16 cellular contexts compared by ENCODE assay signal in genomic region chr18:27717816-27718215, GRCh38.
DNase-seq lines count a peak whose midpoint lies in the region; ATAC-seq and TF ChIP-seq lines count a peak whose summit lies in the region.
"Had no signal": no experiment of that assay in that cellular context is flagged by ENCODE, and none has a peak within 500 bp of the region (broad histone marks: within the 10 kb centered on the region; RNA-seq: fewer than 3 reads in every experiment).

No MANE protein-coding gene starts in this region.

- H3K4me3 ChIP-seq in H7 (ENCODE audit: insufficient read depth, low read depth, low read length) (no peak overlapping the region), iPS DF 6.9 (ENCODE audit: low read length) (no peak overlapping the region)
- no peak overlapping the region for H3K4me3 ChIP-seq in CD8-positive, alpha-beta T cell (ENCODE audit: low read depth, low read length)
- H3K4me3 ChIP-seq: MG63, Peyer's patch, SK-N-MC had no signal

- H3K27me3 ChIP-seq in H7 (ENCODE audit: control insufficient read depth, insufficient read depth, low read length) (no peaks in the 10 kb centered on the region), iPS DF 6.9 (ENCODE audit: control insufficient read depth, insufficient read depth, low read length) (no peaks in the 10 kb centered on the region)
- H3K27me3 ChIP-seq in CD8-positive, alpha-beta T cell (ENCODE audit: insufficient read depth, low read length) = no peaks in the 10 kb centered on the region
- H3K27me3 ChIP-seq: MG63, Peyer's patch had no signal

- H3K36me3 ChIP-seq in H7 (replicated peaks; ENCODE audit: control insufficient read depth, insufficient read depth, low read length) = no peaks in the 10 kb centered on the region
- no peaks in the 10 kb centered on the region for H3K36me3 ChIP-seq in iPS DF 6.9 (ENCODE audit: control insufficient read depth, insufficient read depth, low read length)
- H3K36me3 ChIP-seq in CD8-positive, alpha-beta T cell (ENCODE audit: insufficient read depth, low read length) = no peaks in the 10 kb centered on the region
- H3K36me3 ChIP-seq: MG63, Peyer's patch had no signal

- no peaks in the 10 kb centered on the region for H3K27me3 Mint-ChIP-seq in CD8-positive, alpha-beta T cell (ENCODE audit: low read depth)
- H3K27me3 Mint-ChIP-seq in activated CD4-positive, alpha-beta T cell treated with anti-CD3 and anti-CD28 coated beads for 36 hours = no peaks in the 10 kb centered on the region

- CTCF ChIA-PET in CD8-positive, alpha-beta T cell (lab: Charles Lee) = interaction anchor here (0.7 kb wide), 1 partner anchor 12 kb away, joined by 4 read pairs; no protein-coding TSS in a partner anchor
- CTCF ChIA-PET in activated CD4-positive, alpha-beta T cell treated with anti-CD3 and anti-CD28 coated beads for 36 hours (lab: Charles Lee) = no interaction called here

- no peak overlapping the region for H3K27ac ChIP-seq in iPS DF 6.9 (ENCODE audit: low read length)
- no peak overlapping the region for H3K27ac ChIP-seq in CD8-positive, alpha-beta T cell (ENCODE audit: low read depth, low read length)
- H3K27ac ChIP-seq: C4-2B, Peyer's patch, SK-N-MC had no signal

- H3K9me3 ChIP-seq in iPS DF 6.9 (ENCODE audit: control insufficient read depth, insufficient read depth, low read length) = no peaks in the 10 kb centered on the region
- no peaks in the 10 kb centered on the region for H3K9me3 ChIP-seq in CD8-positive, alpha-beta T cell (ENCODE audit: low read length)
- H3K9me3 ChIP-seq: MG63, Peyer's patch had no signal

- no peak for ATAC-seq in CD8-positive, alpha-beta T cell
- ATAC-seq in activated CD4-positive, alpha-beta T cell treated with anti-CD3 and anti-CD28 coated beads for 36 hours = no peak

- no peak overlapping the region for H3K27ac Mint-ChIP-seq in CD8-positive, alpha-beta T cell
- no peak overlapping the region for H3K27ac Mint-ChIP-seq in activated CD4-positive, alpha-beta T cell treated with anti-CD3 and anti-CD28 coated beads for 36 hours

- peaks cover 8% of the 10 kb centered on the region for H3K9me3 Mint-ChIP-seq in CD8-positive, alpha-beta T cell
- peaks cover 8% of the 10 kb centered on the region for H3K9me3 Mint-ChIP-seq in activated CD4-positive, alpha-beta T cell treated with anti-CD3 and anti-CD28 coated beads for 36 hours (ENCODE audit: low read depth)

- no peak overlapping the region for H3K4me3 Mint-ChIP-seq in CD8-positive, alpha-beta T cell
- H3K4me3 Mint-ChIP-seq in activated CD4-positive, alpha-beta T cell treated with anti-CD3 and anti-CD28 coated beads for 36 hours = no peak overlapping the region

- no peaks in the 10 kb centered on the region for H3K36me3 Mint-ChIP-seq in CD8-positive, alpha-beta T cell
- no peaks in the 10 kb centered on the region for H3K36me3 Mint-ChIP-seq in activated CD4-positive, alpha-beta T cell treated with anti-CD3 and anti-CD28 coated beads for 36 hours (ENCODE audit: low read depth)

- DNase-seq in DMS79 treated with DMSO at 0.1 percent for 48 hours (lab: John Stamatoyannopoulos, UW) (peak; percentile 54), H7 (peak; percentile 3), RPMI7951 (ENCODE audit: low read depth) (peak; percentile 13), iPS DF 6.9 (ENCODE audit: low read depth, low spot score) (peak; percentile 33), GM20000 (ENCODE audit: low spot score) (no peak)
- DNase-seq in CD8-positive, alpha-beta T cell = no peak
- DNase-seq in activated CD4-positive, alpha-beta T cell treated with anti-CD3 and anti-CD28 coated beads for 36 hours = no peak
- DNase-seq: COR-L47, MG63, NCI-H1105, NCI-H1694, NCI-H82, Peyer's patch, Right ventricle myocardium superior had no signal

- intact Hi-C loops in CD8-positive, alpha-beta T cell (cut with DNase I, micrococcal nuclease) = no loop called here
- intact Hi-C loops in activated CD4-positive, alpha-beta T cell treated with anti-CD3 and anti-CD28 coated beads for 36 hours (cut with DNase I, micrococcal nuclease) = no loop called here

- H3K4me1 Mint-ChIP-seq in CD8-positive, alpha-beta T cell (ENCODE audit: low read depth) = no peaks in the 10 kb centered on the region
- no peaks in the 10 kb centered on the region for H3K4me1 Mint-ChIP-seq in activated CD4-positive, alpha-beta T cell treated with anti-CD3 and anti-CD28 coated beads for 36 hours

- H3K4me1 ChIP-seq in iPS DF 6.9 (ENCODE audit: control insufficient read depth, insufficient read depth, low read length) = 0 out of 2 replicates have a peak, but pooled peaks cover 2% of the 10 kb centered on the region
- no peaks in the 10 kb centered on the region for H3K4me1 ChIP-seq in CD8-positive, alpha-beta T cell (ENCODE audit: insufficient read depth, low read length)
- H3K4me1 ChIP-seq: Peyer's patch had no signal

- WGBS in iPS DF 6.9 (ENCODE audit: insufficient coverage, insufficient read length) = no CpG with 5 or more reads among the region's 3 CpGs

- POLR2A ChIA-PET in CD8-positive, alpha-beta T cell (lab: Charles Lee) = no interaction called here
- POLR2A ChIA-PET in activated CD4-positive, alpha-beta T cell treated with anti-CD3 and anti-CD28 coated beads for 36 hours (lab: Charles Lee) = no interaction called here

- TF ChIP-seq CTCF in CD8-positive, alpha-beta T cell (IDR thresholded peaks at IDR 0.05) = no peak
- no peak for TF ChIP-seq CTCF in GM20000 (IDR thresholded peaks at IDR 0.05; ENCODE audit: extremely low read depth, missing control alignments)

Comparison
In these comparisons a context has a peak if more than half of its experiments do, and no peak if none do; other contexts are left out.
1. DNase-seq: peak in DMS79 treated with DMSO at 0.1 percent for 48 hours (single experiment), H7 (single experiment), RPMI7951 (single experiment) and iPS DF 6.9 (single experiment); none in CD8-positive, alpha-beta T cell (0 of 7), GM20000 (single experiment) and activated CD4-positive, alpha-beta T cell treated with anti-CD3 and anti-CD28 coated beads for 36 hours (single experiment).